16 cellular contexts compared by ENCODE assay signal in the genomic region with DNA sequence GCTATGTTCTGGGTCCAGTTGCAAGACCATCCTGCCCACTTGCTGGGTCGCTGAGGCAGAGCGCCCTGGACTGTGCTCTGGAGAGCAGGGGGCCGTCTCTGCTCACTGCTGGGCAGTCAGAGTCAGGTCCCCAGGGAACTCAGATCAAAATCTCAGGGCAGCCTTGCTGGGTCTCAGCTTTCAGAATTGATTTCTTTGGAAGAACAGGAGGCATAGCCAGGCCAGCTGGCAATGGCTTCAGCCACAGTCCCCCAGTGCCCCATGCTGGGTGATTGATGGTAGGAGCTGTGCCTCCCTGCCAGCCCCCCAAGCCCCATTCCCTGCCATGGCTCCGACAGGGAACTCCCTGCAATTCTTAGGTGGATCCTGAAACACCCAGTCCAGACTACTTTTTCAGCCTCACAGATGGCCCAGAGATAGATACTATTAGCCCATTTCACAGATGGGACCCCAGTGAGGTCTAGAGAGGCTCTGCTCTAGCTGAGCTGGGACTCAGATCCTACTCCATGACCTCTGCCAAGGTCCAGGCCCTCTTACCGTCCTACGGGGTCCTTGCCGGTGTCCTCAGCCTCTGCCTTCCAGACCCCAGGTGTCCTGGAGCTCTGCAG. TPM values are rescaled to one million over a fixed set of nuclear protein-coding genes. Genes with fewer than 3 reads are reported as not detected.
A peak's percentile ranks its signal among the peaks of the same experiment; 100 is the strongest.
DNase-seq lines count a peak whose midpoint lies in the region; TF ChIP-seq lines count a peak whose summit lies in the region.
"Had no signal": no experiment of that assay in that cellular context is flagged by ENCODE, and none has a peak within 500 bp of the region (broad histone marks: within the 10 kb centered on the region; RNA-seq: fewer than 3 reads in every experiment).

No MANE protein-coding gene starts in this region.

- in situ Hi-C loops in transverse colon (cut with MboI; ENCODE audit: low pct_ligation_motif_present in 1 of 4, low pct_unique_long_range_greater_than_20kb in 1 of 4, low sequenced_read_pairs in 3 of 4), result no loop called here

- peak overlapping the region; percentile 98 for H3K4me3 Mint-ChIP-seq in endothelial cell (ENCODE audit: unreplicated experiment)
- peak overlapping the region; percentile 38 for H3K4me3 Mint-ChIP-seq in neural progenitor cell
- H3K4me3 Mint-ChIP-seq: activated T-helper 17 cell treated with anti-CD3 and anti-CD28 coated beads, Interleukin-2, amount 50 U/mL, for 72 hours had no signal

- H3K27me3 Mint-ChIP-seq in endothelial cell (ENCODE audit: unreplicated experiment) (peaks cover 17% of the 10 kb centered on the region), neural progenitor cell (ENCODE audit: insufficient read depth, low read depth) (peaks cover 6% of the 10 kb centered on the region)
- H3K27me3 Mint-ChIP-seq: activated T-helper 17 cell treated with anti-CD3 and anti-CD28 coated beads, Interleukin-2, amount 50 U/mL, for 72 hours had no signal

- H3K4me3 ChIP-seq in neural progenitor cell, result no peak overlapping the region
- peak overlapping the region in 2 of 4 donors; percentile 4 to 5 for H3K4me3 ChIP-seq in transverse colon
- H3K4me3 ChIP-seq: mucosa of descending colon had no signal

- no peak for TF ChIP-seq POLR2A in transverse colon (IDR thresholded peaks at IDR 0.05)

- no peak overlapping the region for H3K9ac ChIP-seq in neural progenitor cell

- DNase-seq in DMS 273 (lab: John Stamatoyannopoulos, UW; ENCODE audit: unreplicated experiment) (peak; percentile 16), DMS 273 treated with DMSO at 0.1 percent for 48 hours (lab: John Stamatoyannopoulos, UW) (no peak), endothelial cell (ENCODE audit: low spot score) (no peak), neural progenitor cell (ENCODE audit: low spot score) (no peak), transverse colon (no peak), NCI-H2107 treated with DMSO at 0.1 percent for 48 hours (lab: John Stamatoyannopoulos, UW; ENCODE audit: unreplicated experiment) (no peak), activated T-cell treated with anti-CD3 and anti-CD28 coated beads for 4 hours (no peak)
- DNase-seq in activated T-cell treated with anti-CD3 and anti-CD28 coated beads, Interleukin-2, amount 50 U/mL, for 48 hours, result no peak
- DNase-seq: mucosa of descending colon; NCI-H2227 treated with DMSO at 0.1 percent for 48 hours; PC-3; stimulated activated CD4-positive, alpha-beta T cell treated with anti-CD3 and anti-CD28 coated beads, Interleukin-4, amount 100 ng/mL, for 4 hours; stimulated activated naive CD4-positive, alpha-beta T cell; T-helper 2 cell had no signal

- WGBS in transverse colon (ENCODE audit: low coverage in 1 of 2), 2 donors, result 80% methylated on average over 7 of the region's 7 CpGs; no CpG with 5 or more reads in 1 of the 2 donors

- no peak overlapping the region for H3K27ac ChIP-seq in neural progenitor cell
- peak overlapping the region; percentile 43 to 69 (median 58) for H3K27ac ChIP-seq in transverse colon
- H3K27ac ChIP-seq: 22Rv1 had no signal

- H3K27me3 ChIP-seq in neural progenitor cell (no peaks in the 10 kb centered on the region), transverse colon (no peaks in the 10 kb centered on the region)

- H2AFZ ChIP-seq in neural progenitor cell (replicated peaks), result no peak overlapping the region

- peaks cover 6% of the 10 kb centered on the region for H3K9me3 ChIP-seq in neural progenitor cell (ENCODE audit: low read depth)
- peaks cover 0 to 5% of the 10 kb centered on the region in 2 donors for H3K9me3 ChIP-seq in transverse colon

- peaks cover 24% of the 10 kb centered on the region for H3K36me3 Mint-ChIP-seq in endothelial cell (ENCODE audit: low read depth, unreplicated experiment)
- H3K36me3 Mint-ChIP-seq in neural progenitor cell, result peaks cover 1% of the 10 kb centered on the region

- intact Hi-C loops in transverse colon (cut with DNase I; ENCODE audit: low total_unique reads), result no loop called here

- H3K4me1 ChIP-seq in neural progenitor cell, result peaks cover 33% of the 10 kb centered on the region
- peaks cover 0 to 31% (median 13%) of the 10 kb centered on the region in 4 donors for H3K4me1 ChIP-seq in transverse colon

- TF ChIP-seq CTCF in endothelial cell (IDR thresholded peaks at IDR 0.05; ENCODE audit: unreplicated experiment) (no peak), neural progenitor cell (IDR thresholded peaks at IDR 0.05) (no peak), transverse colon (IDR thresholded peaks at IDR 0.05) (no peak)

- H3F3A ChIP-seq in neural progenitor cell (ENCODE audit: low read depth), result no peaks in the 10 kb centered on the region

- H3K27ac Mint-ChIP-seq in endothelial cell (ENCODE audit: unreplicated experiment) (peak overlapping the region; percentile 97), neural progenitor cell (peak overlapping the region; percentile 37)
- H3K27ac Mint-ChIP-seq: activated T-helper 17 cell treated with anti-CD3 and anti-CD28 coated beads, Interleukin-2, amount 50 U/mL, for 72 hours had no signal

- H3K79me2 ChIP-seq in neural progenitor cell (ENCODE audit: low read depth), result no peaks in the 10 kb centered on the region

- no peak for TF ChIP-seq EP300 in transverse colon (IDR thresholded peaks at IDR 0.05; ENCODE audit: low read depth)

- H3K4me2 ChIP-seq in neural progenitor cell, result no peak overlapping the region

- no peaks in the 10 kb centered on the region for H4K20me1 ChIP-seq in neural progenitor cell (ENCODE audit: low read depth)

- H3K9me3 Mint-ChIP-seq in endothelial cell (ENCODE audit: unreplicated experiment) (no peaks in the 10 kb centered on the region), neural progenitor cell (peaks cover 21% of the 10 kb centered on the region)

- H3K4me1 Mint-ChIP-seq in endothelial cell (ENCODE audit: unreplicated experiment), result peaks cover 53% of the 10 kb centered on the region
- peaks cover 53% of the 10 kb centered on the region for H3K4me1 Mint-ChIP-seq in neural progenitor cell

- H3K36me3 ChIP-seq in neural progenitor cell (no peaks in the 10 kb centered on the region), transverse colon (no peaks in the 10 kb centered on the region)

RNA-seq across cellular contexts. Expression of gene MMRN2, which starts 0.5 kb away (rescaled TPM):
- 563 TPM for total RNA-seq in endothelial cell (ENCODE audit: unreplicated experiment)
- total RNA-seq in neural progenitor cell (ENCODE audit: low replicate concordance), result 0.28 and 1.4 TPM in 2 replicates
- 10 to 100 TPM in 1 of 4 donors, 1 to 10 TPM in 3; 1.1 to 25.3 (median 8.1) TPM for total RNA-seq in transverse colon

RNA-seq across cellular contexts. Expression of gene SNCG, which starts 1.5 kb away (rescaled TPM):
- total RNA-seq in endothelial cell (ENCODE audit: unreplicated experiment) (52.9 TPM), neural progenitor cell (ENCODE audit: low replicate concordance) (not detected in 2 replicates), transverse colon (1 to 10 TPM in 2 of 4 donors, not detected in 2; 7.4 to 7.5 TPM)
- total RNA-seq: activated T-helper 17 cell treated with anti-CD3 and anti-CD28 coated beads, Interleukin-2, amount 50 U/mL, for 72 hours had no signal

RNA-seq across cellular contexts. Expression of gene ADIRF, which starts 11.3 kb away (rescaled TPM):
- not detected for total RNA-seq in endothelial cell (ENCODE audit: unreplicated experiment)
- not detected in 2 replicates for total RNA-seq in neural progenitor cell (ENCODE audit: low replicate concordance)
- total RNA-seq in transverse colon, result 100 to 1,000 TPM in 2 of 4 donors, 10 to 100 TPM in 2; 35.0 to 194 (median 117) TPM
- total RNA-seq: activated T-helper 17 cell treated with anti-CD3 and anti-CD28 coated beads, Interleukin-2, amount 50 U/mL, for 72 hours had no signal

Comparison
In these comparisons a context has a peak if more than half of its experiments do, and no peak if none do; other contexts are left out.
1. RNA of gene MMRN2, which starts 0.5 kb away (total RNA-seq): 563 TPM in endothelial cell (single experiment); 1.1 to 25.3 TPM in transverse colon and 0.28 to 1.4 TPM in neural progenitor cell; every median in the first group is over 10 times any median in the second.
2. RNA of gene ADIRF, which starts 11.3 kb away (total RNA-seq): 35.0 to 194 TPM in transverse colon; not detected in endothelial cell (single experiment) and not detected in neural progenitor cell; every median in the first group is over 10 times any median in the second.